ENCODE assay signal across 8 cellular contexts in genomic region chr3:184362668-184363540, GRCh38.
DNase-seq lines count a peak whose midpoint lies in the region; ATAC-seq, FAIRE-seq and TF ChIP-seq lines count a peak whose summit lies in the region.

No MANE protein-coding gene starts in this region.

- H3K4me3 ChIP-seq in BLaER1 = peak overlapping the region; percentile 88
- peak overlapping the region; percentile 77 for H3K4me3 ChIP-seq in coronary artery

- peak overlapping the region; percentile 92 for H3K27ac ChIP-seq in BLaER1
- H3K27ac ChIP-seq in coronary artery = peak overlapping the region; percentile 92 to 100

- peaks cover 40% of the 10 kb centered on the region for H3K36me3 ChIP-seq in BLaER1

- FAIRE-seq in GM19239 (lab: Jason Lieb, UNC) = peak; percentile 95

- peaks cover 36% of the 10 kb centered on the region for H4K20me1 ChIP-seq in BLaER1

- no peak for TF ChIP-seq CTCF in coronary artery (IDR thresholded peaks at IDR 0.05)

- peaks cover 31% of the 10 kb centered on the region for H3K4me1 ChIP-seq in BLaER1

- peak overlapping the region; percentile 94 for H3K4me2 ChIP-seq in BLaER1

- ATAC-seq in HG03457 (IDR thresholded peaks at IDR 0.05; ENCODE audit: unreplicated experiment) = peak; percentile 80

- H3K9ac ChIP-seq in BLaER1 = peak overlapping the region; percentile 83

- no peaks in the 10 kb centered on the region for H3K9me3 ChIP-seq in BLaER1

- peak; percentile 96 for DNase-seq in GM19239 (ENCODE audit: insufficient read length, low spot score)
- DNase-seq in NCI-H524 (lab: John Stamatoyannopoulos, UW) = peak; percentile 99
- DNase-seq in activated CD4-positive, alpha-beta T cell treated with anti-CD3 and anti-CD28 coated beads for 48 hours = peak; percentile 97
- DNase-seq in coronary artery (ENCODE audit: low spot score) = peak; percentile 96
- DNase-seq in left kidney (ENCODE audit: low read depth, low spot score) = peak; percentile 99
- DNase-seq in stimulated activated CD4-positive, alpha-beta T cell treated with anti-CD3 and anti-CD28 coated beads, Interleukin-2, amount 100 ng/mL, for 24 hours = peak; percentile 94 to 96

- no peaks in the 10 kb centered on the region for H3K27me3 ChIP-seq in BLaER1

Comparison
In these comparisons a context has a peak if more than half of its experiments do, and no peak if none do; other contexts are left out.
1. Peak in every context shown above with its lines: DNase-seq, ATAC-seq, H3K4me3 ChIP-seq and H3K27ac ChIP-seq.